ENCODE assay signal across 8 cellular contexts in the genomic region with DNA sequence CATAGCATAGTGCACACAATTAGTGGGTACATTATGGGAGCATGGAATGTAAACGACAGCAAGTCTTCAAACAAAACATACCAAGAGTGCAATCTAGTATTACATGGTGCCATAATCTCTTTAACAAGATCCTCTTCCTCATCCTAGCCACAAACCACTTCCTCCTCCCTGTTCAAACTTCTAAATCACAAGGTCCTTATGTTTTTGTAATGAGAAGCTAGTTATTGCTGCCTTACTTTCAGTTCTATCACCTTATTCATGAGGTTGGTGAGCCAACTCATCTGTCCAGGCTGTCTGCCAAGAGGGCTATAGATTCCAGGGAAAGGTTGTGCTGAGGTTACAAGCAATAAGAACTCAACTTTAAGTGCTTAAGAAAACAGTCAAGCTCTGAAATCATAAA.
DNase-seq lines count a peak whose midpoint lies in the region; ATAC-seq and TF ChIP-seq lines count a peak whose summit lies in the region.

No MANE protein-coding gene starts in this region.

- H3K4me3 ChIP-seq in PC-3 (ENCODE audit: low read length) (no peak overlapping the region), esophagus (ENCODE audit: low read depth in 1 of 2, low read length in 2 of 2) (no peak overlapping the region), stomach (no peak overlapping the region)

- DNase-seq in AG20443 (ENCODE audit: low spot score) (peak; percentile 14), PC-3 (peak; percentile 87), stomach (peak; percentile 47), epidermal melanocyte (ENCODE audit: insufficient read length, low spot score) (no peak), anterior cingulate cortex (lab: John Stamatoyannopoulos, UW) (no peak)

- H3K9ac ChIP-seq in PC-3 (ENCODE audit: low read length): no peak overlapping the region

- no peaks in the 10 kb centered on the region for H3K9me2 ChIP-seq in PC-3 (replicated peaks; ENCODE audit: low read length)

- no peak for TF ChIP-seq CTCF in PC-3 (conservative IDR thresholded peaks at IDR 0.05; ENCODE audit: low read depth, low read length)
- no peak for TF ChIP-seq CTCF in stomach (IDR thresholded peaks at IDR 0.05)

- ATAC-seq in GM19452 (IDR thresholded peaks at IDR 0.05; ENCODE audit: unreplicated experiment): peak; percentile 82
- ATAC-seq in PC-3: no peak
- no peak for ATAC-seq in GM19467 (IDR thresholded peaks at IDR 0.05; ENCODE audit: unreplicated experiment)

- H4K20me1 ChIP-seq in PC-3 (ENCODE audit: low read length): no peaks in the 10 kb centered on the region

- no peaks in the 10 kb centered on the region for H3K9me3 ChIP-seq in PC-3 (ENCODE audit: low read length)
- H3K9me3 ChIP-seq in esophagus (ENCODE audit: control insufficient read depth in 2 of 2, insufficient read depth in 1 of 2, low read depth in 1 of 2, low read length in 1 of 2): no peaks in the 10 kb centered on the region
- no peaks in the 10 kb centered on the region for H3K9me3 ChIP-seq in stomach

- BruUV-seq in PC-3 (replicated peaks; lab: Mats Ljungman, UMichigan): no TSS peak

- no peaks in the 10 kb centered on the region for H3F3A ChIP-seq in PC-3 (ENCODE audit: low read length, unreplicated experiment)

- CTCF ChIA-PET in PC-3 (lab: Charles Lee): no interaction called here

- H3K4me1 ChIP-seq in PC-3 (ENCODE audit: insufficient read depth, low read length) (peaks cover 13% of the 10 kb centered on the region), esophagus (ENCODE audit: control insufficient read depth in 2 of 2, insufficient read depth in 2 of 2, low read length in 1 of 2) (peaks cover 0 to 6% of the 10 kb centered on the region in 2 donors), stomach (peaks cover 0 to 26% (median 17%) of the 10 kb centered on the region in 4 donors)

- intact Hi-C loops in PC-3 (cut with micrococcal nuclease): no loop called here
- intact Hi-C loops in stomach (cut with DNase I; ENCODE audit: low total_unique reads): no loop called here

- no peaks in the 10 kb centered on the region for H3K79me2 ChIP-seq in PC-3 (ENCODE audit: low read length)

- POLR2A ChIA-PET in PC-3 (lab: Charles Lee; ENCODE audit: unreplicated experiment): no interaction called here

- H3K27ac ChIP-seq in PC-3 (ENCODE audit: low read length) (no peak overlapping the region), esophagus (ENCODE audit: low read depth in 2 of 2, low read length in 1 of 2) (peak overlapping the region; percentile 61 to 67), stomach (peak overlapping the region in 1 of 5 donors; percentile 61)

- no peak for TF ChIP-seq EP300 in stomach (IDR thresholded peaks at IDR 0.05)

- H3K36me3 ChIP-seq in PC-3 (ENCODE audit: low read depth, low read length) (no peaks in the 10 kb centered on the region), esophagus (ENCODE audit: control insufficient read depth in 2 of 2, insufficient read depth in 2 of 2, low read length in 1 of 2) (no peaks in the 10 kb centered on the region), stomach (no peaks in the 10 kb centered on the region)

- H2AFZ ChIP-seq in PC-3 (ENCODE audit: low read length): no peak overlapping the region

- no peak for TF ChIP-seq POLR2A in stomach (IDR thresholded peaks at IDR 0.05)

- H3K27me3 ChIP-seq in PC-3 (ENCODE audit: low read length) (peaks cover 21% of the 10 kb centered on the region; the same call in 1 of the 2 replicates), esophagus (ENCODE audit: control insufficient read depth in 1 of 2, insufficient read depth in 2 of 2, low read length in 2 of 2) (no peaks in the 10 kb centered on the region), stomach (no peaks in the 10 kb centered on the region)

- peak overlapping the region; percentile 11; the same call in 1 of the 2 replicates for H3K4me2 ChIP-seq in PC-3 (ENCODE audit: low read length)

- 35 to 40% methylated on average over 1 of the region's 1 CpG for WGBS in esophagus, 2 donors
- WGBS in stomach, 5 donors: 55 to 73% (median 63%) methylated on average over 1 of the region's 1 CpG

Comparison
In these comparisons a context has a peak if more than half of its experiments do, and no peak if none do; other contexts are left out.
1. DNase-seq: peak in AG20443 (single experiment), PC-3 (single experiment) and stomach (single experiment); none in epidermal melanocyte (single experiment) and anterior cingulate cortex (0 of 58).